ENCODE assay signal across 9 cellular contexts in the genomic region with DNA sequence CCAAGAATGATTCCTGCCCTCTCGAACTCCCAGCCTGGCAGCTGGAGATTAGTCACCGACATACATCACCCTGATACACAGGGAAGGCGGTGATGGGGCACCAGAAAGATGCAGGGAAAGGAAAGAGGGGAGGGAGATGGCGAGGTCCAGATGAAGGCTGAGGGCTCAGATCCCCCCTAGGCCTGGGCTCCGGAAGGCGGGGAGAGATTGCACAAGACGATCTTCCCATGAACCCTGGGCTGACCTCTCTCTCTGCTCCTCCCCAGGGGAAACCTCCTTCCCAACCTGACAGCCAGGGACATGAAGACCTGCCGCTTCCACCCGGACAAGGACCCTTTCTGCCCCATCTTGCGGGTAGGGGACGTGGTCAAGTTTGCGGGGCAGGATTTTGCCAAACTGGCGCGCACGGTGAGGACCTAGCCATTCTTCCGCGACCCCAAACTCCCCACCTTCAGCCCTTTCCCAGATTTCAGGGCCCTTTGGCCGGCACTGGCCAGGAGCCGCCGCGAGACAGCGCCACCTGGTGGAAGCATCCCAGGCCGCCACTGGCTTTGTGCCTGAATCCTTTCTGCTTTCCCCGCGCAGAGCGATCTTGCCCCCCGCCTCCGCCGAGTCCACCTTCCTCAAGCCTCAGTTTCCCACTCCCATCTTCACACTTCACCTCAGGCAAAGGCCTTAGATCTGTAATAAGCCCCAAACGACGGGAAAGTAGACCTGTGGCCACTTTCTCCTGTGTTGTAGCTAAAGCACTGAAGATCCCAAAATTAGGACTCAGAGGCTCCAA. TPM values are rescaled to one million over a fixed set of nuclear protein-coding genes. Genes with fewer than 3 reads are reported as not detected.
DNase-seq lines count a peak whose midpoint lies in the region; ATAC-seq and TF ChIP-seq lines count a peak whose summit lies in the region.
"Had no signal": no experiment of that assay in that cellular context is flagged by ENCODE, and none has a peak within 500 bp of the region (broad histone marks: within the 10 kb centered on the region; RNA-seq: fewer than 3 reads in every experiment).

No MANE protein-coding gene starts in this region.

- peak; percentile 70 to 77 for ATAC-seq in lower lobe of right lung
- ATAC-seq in GM18907 (IDR thresholded peaks at IDR 0.05; ENCODE audit: unreplicated experiment) = no peak
- ATAC-seq in GM18870 (IDR thresholded peaks at IDR 0.05; ENCODE audit: unreplicated experiment) = no peak

- intact Hi-C loops in lower lobe of right lung (cut with DNase I) = no loop called here

- H3K27me3 Mint-ChIP-seq in activated CD4-positive, alpha-beta T cell treated with anti-CD3 and anti-CD28 coated beads, Interleukin-2, amount 10 ng/mL, durations not matched to agents 7 days and 5 days = peaks cover 7% of the 10 kb centered on the region

- H3K36me3 ChIP-seq in DOHH2 (ENCODE audit: control insufficient read depth, low read length) (no peaks in the 10 kb centered on the region), lower lobe of right lung (no peaks in the 10 kb centered on the region)

- DNase-seq in Kasumi-1 (lab: John Stamatoyannopoulos, UW) = peak; percentile 18 to 42
- peak; percentile 60 for DNase-seq in activated CD4-positive, alpha-beta T cell treated with anti-CD3 and anti-CD28 coated beads, Interleukin-2, amount 10 ng/mL, durations not matched to agents 7 days and 5 days
- peak; percentile 69 for DNase-seq in dermis blood vessel endothelial cell
- DNase-seq in lower lobe of right lung = peak; percentile 79
- peak; percentile 38 for DNase-seq in stimulated activated CD8-positive, alpha-beta memory T cell treated with anti-CD3 and anti-CD28 coated beads, Interleukin-15, amount 100 ng/mL, for 1 hour (ENCODE audit: low read depth)

- H3K4me2 ChIP-seq in DOHH2 (ENCODE audit: low read length) = no peak overlapping the region

- H3K27me3 ChIP-seq in DOHH2 (ENCODE audit: control insufficient read depth, low read length) (peaks cover 8% of the 10 kb centered on the region; the same call in 1 of the 2 replicates), lower lobe of right lung (ENCODE audit: low read depth) (no peaks in the 10 kb centered on the region)

- CTCF ChIA-PET in activated CD4-positive, alpha-beta T cell treated with anti-CD3 and anti-CD28 coated beads, Interleukin-2, amount 10 ng/mL, durations not matched to agents 7 days and 5 days (lab: Charles Lee) = interaction anchor here (0.6 to 1.0 kb wide), 4 partner anchors 19 to 108 kb away, joined by 3 to 4 read pairs (median 3); no protein-coding TSS in a partner anchor

- H3K27ac Mint-ChIP-seq in activated CD4-positive, alpha-beta T cell treated with anti-CD3 and anti-CD28 coated beads, Interleukin-2, amount 10 ng/mL, durations not matched to agents 7 days and 5 days = no peak overlapping the region

- peaks cover 5% of the 10 kb centered on the region for H3K9me3 Mint-ChIP-seq in activated CD4-positive, alpha-beta T cell treated with anti-CD3 and anti-CD28 coated beads, Interleukin-2, amount 10 ng/mL, durations not matched to agents 7 days and 5 days

- no peaks in the 10 kb centered on the region for H3F3A ChIP-seq in DOHH2 (ENCODE audit: control insufficient read depth, insufficient read depth)

- no peak overlapping the region for H3K4me3 Mint-ChIP-seq in activated CD4-positive, alpha-beta T cell treated with anti-CD3 and anti-CD28 coated beads, Interleukin-2, amount 10 ng/mL, durations not matched to agents 7 days and 5 days

- no peaks in the 10 kb centered on the region for H3K79me2 ChIP-seq in DOHH2 (ENCODE audit: control insufficient read depth, low read length)

- peaks cover 6% of the 10 kb centered on the region; the same call in 1 of the 2 replicates for H3K4me1 ChIP-seq in DOHH2 (ENCODE audit: control insufficient read depth, low read length)
- peaks cover 9% of the 10 kb centered on the region for H3K4me1 ChIP-seq in lower lobe of right lung

- no peaks in the 10 kb centered on the region for H3K36me3 Mint-ChIP-seq in activated CD4-positive, alpha-beta T cell treated with anti-CD3 and anti-CD28 coated beads, Interleukin-2, amount 10 ng/mL, durations not matched to agents 7 days and 5 days (ENCODE audit: low read depth)

- POLR2A ChIA-PET in activated CD4-positive, alpha-beta T cell treated with anti-CD3 and anti-CD28 coated beads, Interleukin-2, amount 10 ng/mL, durations not matched to agents 7 days and 5 days (lab: Charles Lee) = no interaction called here

- H3K9me2 ChIP-seq in DOHH2 (replicated peaks; ENCODE audit: control insufficient read depth, low read length) = no peaks in the 10 kb centered on the region

- H3K9me3 ChIP-seq in DOHH2 (ENCODE audit: control insufficient read depth, insufficient read depth, low read length) (no peaks in the 10 kb centered on the region), lower lobe of right lung (no peaks in the 10 kb centered on the region)

- H3K27ac ChIP-seq in DOHH2 (ENCODE audit: low read depth, low read length) = no peak overlapping the region
- H3K27ac ChIP-seq in lower lobe of right lung = no peak overlapping the region

- H3K4me1 Mint-ChIP-seq in activated CD4-positive, alpha-beta T cell treated with anti-CD3 and anti-CD28 coated beads, Interleukin-2, amount 10 ng/mL, durations not matched to agents 7 days and 5 days = peaks cover 3% of the 10 kb centered on the region

- no peaks in the 10 kb centered on the region for H4K20me1 ChIP-seq in DOHH2 (ENCODE audit: control insufficient read depth, insufficient read depth, low read depth, low read length)

- TF ChIP-seq CTCF in DOHH2 (IDR thresholded peaks at IDR 0.05; ENCODE audit: low read depth, low read length, poor library complexity, severe bottlenecking) (peak; percentile 89), lower lobe of right lung (IDR thresholded peaks at IDR 0.05) (peak; percentile 94)

- no peak overlapping the region for H3K4me3 ChIP-seq in DOHH2 (ENCODE audit: low read length)
- H3K4me3 ChIP-seq in lower lobe of right lung = no peak overlapping the region

RNA-seq across cellular contexts. Expression of gene P2RX3, which starts 11.5 kb away (rescaled TPM):
- total RNA-seq in activated CD4-positive, alpha-beta T cell treated with anti-CD3 and anti-CD28 coated beads, Interleukin-2, amount 10 ng/mL, durations not matched to agents 7 days and 5 days = not detected
- not detected in 2 replicates for total RNA-seq in dermis blood vessel endothelial cell
- total RNA-seq in lower lobe of right lung = not detected
- total RNA-seq: T-helper 1 cell treated with Interleukin-12 subunit alpha and Interleukin-12 subunit beta and Interleukin-4 antibody, amounts not matched to agents 30 ng/mL and 1 ng/mL, for 36 hours had no signal

RNA-seq across cellular contexts. Expression of gene SSRP1, which starts 14.0 kb away (rescaled TPM):
- 100 to 1,000 TPM; 165 to 175 TPM for total RNA-seq in activated CD4-positive, alpha-beta T cell treated with anti-CD3 and anti-CD28 coated beads, Interleukin-2, amount 10 ng/mL, durations not matched to agents 7 days and 5 days
- total RNA-seq in dermis blood vessel endothelial cell (58.9 and 160 TPM in 2 replicates), lower lobe of right lung (62.2 TPM)

RNA-seq across cellular contexts. Expression of gene TNKS1BP1, which starts 24.9 kb away (rescaled TPM):
- total RNA-seq in activated CD4-positive, alpha-beta T cell treated with anti-CD3 and anti-CD28 coated beads, Interleukin-2, amount 10 ng/mL, durations not matched to agents 7 days and 5 days = 10 to 100 TPM in 1 of 2 experiments, 1 to 10 TPM in 1; 8.9 to 10.4 TPM
- total RNA-seq in dermis blood vessel endothelial cell = 74.3 and 79.6 TPM in 2 replicates
- 147 TPM for total RNA-seq in lower lobe of right lung

RNA-seq across cellular contexts. Expression of gene PRG3, which starts 31.3 kb away (rescaled TPM):
- total RNA-seq in activated CD4-positive, alpha-beta T cell treated with anti-CD3 and anti-CD28 coated beads, Interleukin-2, amount 10 ng/mL, durations not matched to agents 7 days and 5 days = not detected
- total RNA-seq in dermis blood vessel endothelial cell (not detected in 2 replicates), lower lobe of right lung (not detected)
- total RNA-seq: T-helper 1 cell treated with Interleukin-12 subunit alpha and Interleukin-12 subunit beta and Interleukin-4 antibody, amounts not matched to agents 30 ng/mL and 1 ng/mL, for 36 hours had no signal

RNA-seq across cellular contexts. Expression of gene PRG2, which starts 40.8 kb away (rescaled TPM):
- under 1 TPM; 0.17 to 0.40 TPM for total RNA-seq in activated CD4-positive, alpha-beta T cell treated with anti-CD3 and anti-CD28 coated beads, Interleukin-2, amount 10 ng/mL, durations not matched to agents 7 days and 5 days
- total RNA-seq in dermis blood vessel endothelial cell = 0.19 TPM in 1 of 2 replicates, not detected in the other
- total RNA-seq in lower lobe of right lung = not detected
- total RNA-seq: T-helper 1 cell treated with Interleukin-12 subunit alpha and Interleukin-12 subunit beta and Interleukin-4 antibody, amounts not matched to agents 30 ng/mL and 1 ng/mL, for 36 hours had no signal

Comparison
In these comparisons a context has a peak if more than half of its experiments do, and no peak if none do; other contexts are left out.
1. ATAC-seq: peak in lower lobe of right lung (2 of 2); none in GM18907 (single experiment) and GM18870 (single experiment).
2. Peak in every context shown above with its lines, with median percentiles within 50 percentile points of each other: DNase-seq.